1 cellular context compared by ENCODE assay signal in genomic region chr5:56909294-56910122, GRCh38.
TF ChIP-seq lines count a peak whose summit lies in the region.

SETD9 (plus strand) TSS chr5:56909596; CDS start chr5:56909646, 50 bp downstream.

TF ChIP-seq in SK-N-SH, 30 proteins besides CTCF, POLR2A, EP300 and RAD21 (continued from another document):
- peak; percentile 54; the same call in 1 of the 2 replicates for TF ChIP-seq REST (IDR thresholded peaks at IDR 0.05; ENCODE audit: low read depth, low read length)
- no peak for TF ChIP-seq FOSL2 (IDR thresholded peaks at IDR 0.05; ENCODE audit: borderline replicate concordance, low read depth)
- TF ChIP-seq GATA2 (CRISPR knock-in tag; IDR thresholded peaks at IDR 0.05), result no peak
- TF ChIP-seq TCF12 (IDR thresholded peaks at IDR 0.05), result no peak
- no peak for TF ChIP-seq SMC3 (IDR thresholded peaks at IDR 0.05; ENCODE audit: low read depth, low read length)
- TF ChIP-seq TEAD4 (IDR thresholded peaks at IDR 0.05; ENCODE audit: borderline replicate concordance, insufficient read depth), result no peak
- no peak for TF ChIP-seq RCOR1 (IDR thresholded peaks at IDR 0.05; ENCODE audit: low read length)
- peak; percentile 12; the same call in 1 of the 2 replicates for TF ChIP-seq ELF1 (IDR thresholded peaks at IDR 0.05)
- peak; percentile 24 for TF ChIP-seq CHD2 (IDR thresholded peaks at IDR 0.05; ENCODE audit: low read length, partially characterized antibody)
- peak; percentile 96 for TF ChIP-seq POLR2AphosphoS5 (IDR thresholded peaks at IDR 0.05; ENCODE audit: low read depth, low read length)
- TF ChIP-seq TAF1 (IDR thresholded peaks at IDR 0.05; ENCODE audit: borderline replicate concordance, low read depth, low read length), result peak; percentile 90
- TF ChIP-seq USF2 (IDR thresholded peaks at IDR 0.05; ENCODE audit: borderline replicate concordance, low read depth, low read length), result no peak
- TF ChIP-seq MAX (IDR thresholded peaks at IDR 0.05; ENCODE audit: low read depth), result no peak; the same call in 1 of the 2 replicates
- no peak for TF ChIP-seq EZH2phosphoT487 (IDR thresholded peaks at IDR 0.05; ENCODE audit: borderline replicate concordance, low read depth)
- no peak for TF ChIP-seq RFX5 (IDR thresholded peaks at IDR 0.05; ENCODE audit: low read length)
- TF ChIP-seq GABPA (IDR thresholded peaks at IDR 0.05; ENCODE audit: low read depth), result peak; percentile 37; the same call in 1 of the 2 replicates
- peak; percentile 75 for TF ChIP-seq MXI1 (IDR thresholded peaks at IDR 0.05; ENCODE audit: low read depth, low read length)
